Comparison of ENCODE assay signal across 8 cellular contexts in the genomic region with DNA sequence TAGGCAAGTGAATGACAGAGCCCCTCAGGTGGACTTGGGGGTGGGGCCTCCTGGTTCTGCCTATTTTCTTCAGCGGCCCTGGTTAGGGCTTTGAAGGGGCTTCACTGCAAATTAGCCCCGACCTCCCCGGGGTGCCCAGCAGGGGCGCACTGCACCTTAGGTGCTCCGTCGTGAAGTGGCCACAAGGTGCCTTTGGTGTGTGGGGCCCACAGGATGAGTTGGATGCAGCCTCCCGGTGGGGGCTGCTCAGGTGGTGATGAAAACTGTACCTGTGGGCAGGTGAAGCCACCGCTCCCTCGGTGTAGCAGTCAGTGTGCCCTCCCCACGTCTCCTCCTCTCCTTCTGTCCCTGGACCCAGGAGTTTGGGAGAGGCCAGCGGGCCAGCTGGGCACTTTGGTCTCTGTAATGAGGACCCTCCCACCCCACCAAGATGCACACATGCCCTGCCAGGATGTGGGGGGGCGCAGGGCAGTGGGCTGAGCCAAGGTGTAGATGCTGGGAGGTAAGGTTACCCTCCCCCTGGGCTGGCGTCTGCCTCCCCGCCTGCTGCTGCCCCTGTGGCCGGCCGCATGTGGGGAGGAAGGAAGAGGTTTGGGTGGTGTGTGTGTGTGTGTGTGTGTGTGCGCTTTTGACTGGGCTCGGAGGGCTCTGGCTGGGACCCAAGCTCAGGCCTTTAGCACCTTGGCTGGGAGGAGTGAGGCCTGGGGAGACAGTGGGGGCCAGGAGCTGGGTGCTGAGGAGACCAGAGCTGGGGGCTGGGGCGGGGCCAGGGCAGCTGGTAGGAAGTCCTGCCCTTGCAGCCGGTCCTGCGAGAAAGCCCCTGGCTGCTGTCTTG. TPM values are rescaled to one million over a fixed set of nuclear protein-coding genes. Genes with fewer than 3 reads are reported as not detected.
DNase-seq lines count a peak whose midpoint lies in the region; ATAC-seq and TF ChIP-seq lines count a peak whose summit lies in the region.

No MANE protein-coding gene starts in this region.

- H4K20me1 ChIP-seq in OCI-LY7 (ENCODE audit: insufficient read depth, low read length) = no peaks in the 10 kb centered on the region

- H3K4me3 ChIP-seq in OCI-LY7 (ENCODE audit: low read depth, low read length, poor library complexity, severe bottlenecking) = no peak overlapping the region
- H3K4me3 ChIP-seq in naive thymus-derived CD4-positive, alpha-beta T cell (ENCODE audit: low read length) = no peak overlapping the region

- H3K27me3 ChIP-seq in naive thymus-derived CD4-positive, alpha-beta T cell (ENCODE audit: control insufficient read depth in 2 of 2, insufficient read depth in 2 of 2, low read length in 2 of 2) = no peaks in the 10 kb centered on the region

- POLR2A ChIA-PET in OCI-LY7 (lab: Charles Lee) = no interaction called here
- POLR2A ChIA-PET in naive thymus-derived CD4-positive, alpha-beta T cell (lab: Charles Lee) = interaction anchor here (1.4 kb wide), 1 partner anchor 25 kb away, joined by 3 read pairs; no protein-coding TSS in a partner anchor

- DNase-seq in GF-D8 (lab: John Stamatoyannopoulos, UW) = peak; percentile 62
- peak; percentile 33 for DNase-seq in OCI-LY7 (ENCODE audit: low spot score)
- DNase-seq in naive thymus-derived CD4-positive, alpha-beta T cell = peak in 2 of 9 donors; percentile 11 to 31

- H3K27ac Mint-ChIP-seq in brain = peak overlapping the region; percentile 24 to 83 (median 48)
- H3K27ac Mint-ChIP-seq in naive thymus-derived CD4-positive, alpha-beta T cell = peak overlapping the region in 5 of 9 donors; percentile 16 to 75 (median 41)

- H3K4me2 ChIP-seq in OCI-LY7 (ENCODE audit: low read length) = no peak overlapping the region

- H3K4me1 ChIP-seq in OCI-LY7 (ENCODE audit: insufficient read depth, low read length, poor library complexity, severe bottlenecking) = no peaks in the 10 kb centered on the region
- H3K4me1 ChIP-seq in naive thymus-derived CD4-positive, alpha-beta T cell (ENCODE audit: control insufficient read depth in 2 of 2, insufficient read depth in 2 of 2, low read length in 2 of 2) = peaks cover 13 to 29% of the 10 kb centered on the region in 2 donors

- H3K9me2 ChIP-seq in OCI-LY7 (ENCODE audit: insufficient read depth, low read length) = no peaks in the 10 kb centered on the region

- peak; percentile 70 for ATAC-seq in naive thymus-derived CD4-positive, alpha-beta T cell
- ATAC-seq in GM21737 (IDR thresholded peaks at IDR 0.05; ENCODE audit: unreplicated experiment) (no peak), GM21526 (IDR thresholded peaks at IDR 0.05; ENCODE audit: low FRiP score, unreplicated experiment) (no peak), GM19328 (IDR thresholded peaks at IDR 0.05; ENCODE audit: unreplicated experiment) (no peak), HG03159 (IDR thresholded peaks at IDR 0.05; ENCODE audit: unreplicated experiment) (no peak)

- no TSS peak for BruUV-seq in OCI-LY7 (replicated peaks; lab: Mats Ljungman, UMichigan)

- CTCF ChIA-PET in OCI-LY7 (lab: Charles Lee; ENCODE audit: unreplicated experiment) = no interaction called here
- CTCF ChIA-PET in naive thymus-derived CD4-positive, alpha-beta T cell (lab: Charles Lee) = interaction anchor here (0.6 kb wide), 1 partner anchor 21 kb away, joined by 3 read pairs; no protein-coding TSS in a partner anchor

- H3K36me3 Mint-ChIP-seq in brain = no peaks in the 10 kb centered on the region
- no peaks in the 10 kb centered on the region for H3K36me3 Mint-ChIP-seq in naive thymus-derived CD4-positive, alpha-beta T cell

- no peak overlapping the region for H3K27ac ChIP-seq in OCI-LY7 (ENCODE audit: low read depth, low read length, poor library complexity, severe bottlenecking)
- no peak overlapping the region for H3K27ac ChIP-seq in naive thymus-derived CD4-positive, alpha-beta T cell (ENCODE audit: low read depth, low read length)

- peak; percentile 68 for TF ChIP-seq CTCF in OCI-LY7 (conservative IDR thresholded peaks at IDR 0.05; ENCODE audit: low read length)
- TF ChIP-seq CTCF in brain (conservative IDR thresholded peaks at IDR 0.05) = no peak

- no peaks in the 10 kb centered on the region for H3K9me3 Mint-ChIP-seq in brain
- H3K9me3 Mint-ChIP-seq in naive thymus-derived CD4-positive, alpha-beta T cell = no peaks in the 10 kb centered on the region

- peaks cover 73% of the 10 kb centered on the region for H3K4me1 Mint-ChIP-seq in brain
- peaks cover 7 to 35% (median 22%) of the 10 kb centered on the region in 7 donors for H3K4me1 Mint-ChIP-seq in naive thymus-derived CD4-positive, alpha-beta T cell

- no peak overlapping the region for H3K4me3 Mint-ChIP-seq in brain
- peak overlapping the region in 9 of 10 donors; percentile 15 to 76 (median 29) for H3K4me3 Mint-ChIP-seq in naive thymus-derived CD4-positive, alpha-beta T cell

- no peaks in the 10 kb centered on the region for H3K79me2 ChIP-seq in OCI-LY7 (ENCODE audit: insufficient read depth, low read depth, low read length)

- H2AFZ ChIP-seq in OCI-LY7 (ENCODE audit: low read length) = no peak overlapping the region

- intact Hi-C loops in OCI-LY7 (cut with micrococcal nuclease; ENCODE audit: unreplicated experiment) = no loop called here
- intact Hi-C loops in naive thymus-derived CD4-positive, alpha-beta T cell (cut with micrococcal nuclease) = no loop called here

- H3K9me3 ChIP-seq in OCI-LY7 (ENCODE audit: low read length) = no peaks in the 10 kb centered on the region
- H3K9me3 ChIP-seq in naive thymus-derived CD4-positive, alpha-beta T cell (ENCODE audit: control insufficient read depth in 2 of 3, low read length in 3 of 3) = no peaks in the 10 kb centered on the region

- no peaks in the 10 kb centered on the region for H3K36me3 ChIP-seq in OCI-LY7 (ENCODE audit: insufficient read depth, low read length)
- no peaks in the 10 kb centered on the region for H3K36me3 ChIP-seq in naive thymus-derived CD4-positive, alpha-beta T cell (ENCODE audit: control insufficient read depth in 2 of 3, insufficient read depth in 3 of 3, low read length in 3 of 3)

- no peaks in the 10 kb centered on the region for H3K27me3 Mint-ChIP-seq in brain
- peaks cover 0 to 2% (median 0%) of the 10 kb centered on the region in 5 donors for H3K27me3 Mint-ChIP-seq in naive thymus-derived CD4-positive, alpha-beta T cell

RNA-seq across cellular contexts. Expression of a gene that starts 55.6 kb away (rescaled TPM):
- total RNA-seq in OCI-LY7 (2014; rRNA removed; shearing (Covaris generic)) = 0.05 and 0.25 TPM in 2 replicates
- 0.40 and 0.44 TPM in 2 replicates for total RNA-seq in OCI-LY7 (2022)
- polyA plus RNA-seq in brain (ENCODE audit: insufficient read depth, low read depth, low replicate concordance) = 29.9 TPM
- 10 to 100 TPM in 2 of 5 experiments, 1 to 10 TPM in 3; 5.9 to 59.5 (median 8.6) TPM for total RNA-seq in naive thymus-derived CD4-positive, alpha-beta T cell
- under 1 TPM; 0.31 TPM for polyA plus RNA-seq in naive thymus-derived CD4-positive, alpha-beta T cell

Comparison
In these comparisons a context has a peak if more than half of its experiments do, and no peak if none do; other contexts are left out.
1. H3K4me3 Mint-ChIP-seq: peak in naive thymus-derived CD4-positive, alpha-beta T cell (9 of 10); none in brain (0 of 5).
2. RNA of a gene that starts 55.6 kb away (total RNA-seq): 5.9 to 59.5 TPM in naive thymus-derived CD4-positive, alpha-beta T cell; 0.05 to 0.44 TPM in OCI-LY7; every median in the first group is over 4 times any median in the second.